8 cellular contexts compared by ENCODE assay signal in the genomic region with DNA sequence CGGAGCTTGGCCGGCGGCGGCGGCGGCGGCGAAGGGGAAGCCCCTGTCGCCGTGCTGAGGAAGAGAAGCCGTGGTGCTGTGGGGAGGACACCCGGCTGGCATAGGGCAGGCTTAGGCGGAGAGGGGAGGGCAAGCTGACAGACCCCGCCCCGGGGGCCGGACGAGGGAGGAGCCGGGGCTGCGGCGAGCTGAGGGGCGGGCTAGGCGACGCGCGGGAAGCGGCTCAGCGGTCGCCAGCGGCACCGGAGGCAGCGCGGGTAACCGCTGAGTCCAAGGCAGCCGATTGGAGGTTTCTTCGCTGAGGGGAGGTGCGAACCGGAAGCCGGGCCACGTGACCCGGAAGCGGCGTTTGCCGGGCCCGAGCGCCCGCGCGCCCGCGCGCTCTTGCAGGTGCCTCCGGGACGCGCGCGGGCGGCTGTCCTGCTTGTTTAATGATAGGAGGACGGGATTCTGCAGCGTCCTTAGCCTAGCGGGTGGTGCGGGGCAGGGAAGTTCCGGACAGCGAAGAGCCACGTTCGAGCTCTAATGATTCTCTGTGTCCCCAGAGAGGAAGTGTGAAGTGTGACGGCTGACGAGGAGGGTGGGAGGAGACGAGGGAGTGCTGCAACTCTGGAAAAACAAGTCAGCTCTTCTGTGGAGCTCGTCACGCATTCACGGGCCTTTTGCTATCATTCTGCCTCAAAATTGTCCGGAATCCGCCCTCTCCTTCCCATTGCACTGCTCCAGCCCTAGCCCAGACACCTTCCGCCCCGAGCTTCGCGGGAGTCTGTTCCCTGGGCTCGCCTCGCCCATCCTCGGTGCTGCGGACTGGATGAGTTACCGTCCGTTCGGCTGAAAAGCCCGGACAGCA. TPM values are rescaled to one million over a fixed set of nuclear protein-coding genes. Genes with fewer than 3 reads are reported as not detected.
DNase-seq lines count a peak whose midpoint lies in the region; ATAC-seq and TF ChIP-seq lines count a peak whose summit lies in the region.

A gene (minus strand): TSS at position 102 of the 850 bp plus-strand sequence. CDS start 2,289 bp downstream, outside the sequence.

- peak within 1 kb of the TSS; percentile 90 for H3K4me3 Mint-ChIP-seq in activated CD4-positive, alpha-beta T cell treated with anti-CD3 and anti-CD28 coated beads for 36 hours
- H3K4me3 Mint-ChIP-seq in chondrocyte (ENCODE audit: unreplicated experiment), result peak within 1 kb of the TSS; percentile 93

- H3K36me3 ChIP-seq in BE2C, result no peaks in the 10 kb centered on the region

- H3K36me3 Mint-ChIP-seq in activated CD4-positive, alpha-beta T cell treated with anti-CD3 and anti-CD28 coated beads for 36 hours (ENCODE audit: low read depth), result peaks cover 4% of the 10 kb centered on the region
- peaks cover 2% of the 10 kb centered on the region for H3K36me3 Mint-ChIP-seq in chondrocyte (ENCODE audit: low read depth)

- POLR2A ChIA-PET in activated CD4-positive, alpha-beta T cell treated with anti-CD3 and anti-CD28 coated beads for 36 hours (lab: Charles Lee), result interaction anchor here (0.5 to 1.5 kb wide), 5 partner anchors 39 to 135 kb away, joined by 3 to 5 read pairs (median 4); a partner anchor contains a TSS

- H3K9me3 ChIP-seq in BE2C, result no peaks in the 10 kb centered on the region

- intact Hi-C loops in activated CD4-positive, alpha-beta T cell treated with anti-CD3 and anti-CD28 coated beads for 36 hours (cut with DNase I, micrococcal nuclease), result loop anchor here (1.0 to 10.0 kb wide), 13 partner anchors 35 to 1020 kb away; a partner anchor contains a TSS

- TF ChIP-seq CTCF in BE2C (IDR thresholded peaks at IDR 0.05; ENCODE audit: low read depth, low read length) (no peak), chondrocyte (IDR thresholded peaks at IDR 0.05) (no peak)

- peak within 1 kb of the TSS; percentile 80 for H3K4me3 ChIP-seq in BE2C (ENCODE audit: low read depth, low read length)

- no peaks in the 10 kb centered on the region for H3K4me1 ChIP-seq in BE2C

- DNase-seq in BE2C, result peak; percentile 93
- DNase-seq in GM19240 (ENCODE audit: insufficient read length, low spot score), result peak; percentile 74
- peak; percentile 88 to 95 for DNase-seq in NCI-H524 (lab: John Stamatoyannopoulos, UW)
- peak; percentile 94 for DNase-seq in activated CD4-positive, alpha-beta T cell treated with anti-CD3 and anti-CD28 coated beads for 36 hours
- DNase-seq in chondrocyte (ENCODE audit: low spot score), result peak; percentile 98
- peak; percentile 70 for DNase-seq in kidney glomerular epithelial cell (lab: John Stamatoyannopoulos, UW)
- peak; percentile 83 to 96 for DNase-seq in stimulated activated CD4-positive, alpha-beta T cell treated with anti-CD3 and anti-CD28 coated beads, Interleukin-15, amount 100 ng/mL, for 48 hours (ENCODE audit: low read depth in 2 of 2)

- no peaks in the 10 kb centered on the region for H3K9me3 Mint-ChIP-seq in activated CD4-positive, alpha-beta T cell treated with anti-CD3 and anti-CD28 coated beads for 36 hours (ENCODE audit: low read depth)
- no peaks in the 10 kb centered on the region for H3K9me3 Mint-ChIP-seq in chondrocyte (ENCODE audit: low read depth)

- CTCF ChIA-PET in activated CD4-positive, alpha-beta T cell treated with anti-CD3 and anti-CD28 coated beads for 36 hours (lab: Charles Lee), result interaction anchor here (0.7 kb wide), 1 partner anchor 26 kb away, joined by 4 read pairs; no protein-coding TSS in a partner anchor

- H3K27ac Mint-ChIP-seq in activated CD4-positive, alpha-beta T cell treated with anti-CD3 and anti-CD28 coated beads for 36 hours, result peak within 1 kb of the TSS; percentile 96
- peak within 1 kb of the TSS; percentile 97 for H3K27ac Mint-ChIP-seq in chondrocyte (ENCODE audit: unreplicated experiment)

- H3K27me3 ChIP-seq in BE2C, result no peaks in the 10 kb centered on the region

- H3K4me1 Mint-ChIP-seq in activated CD4-positive, alpha-beta T cell treated with anti-CD3 and anti-CD28 coated beads for 36 hours, result peaks cover 20% of the 10 kb centered on the region
- H3K4me1 Mint-ChIP-seq in chondrocyte (ENCODE audit: low read depth), result peaks cover 23% of the 10 kb centered on the region

- no peaks in the 10 kb centered on the region for H3K27me3 Mint-ChIP-seq in activated CD4-positive, alpha-beta T cell treated with anti-CD3 and anti-CD28 coated beads for 36 hours
- peaks cover 2% of the 10 kb centered on the region for H3K27me3 Mint-ChIP-seq in chondrocyte (ENCODE audit: low read depth)

- peak; percentile 94 for ATAC-seq in HG03457 (IDR thresholded peaks at IDR 0.05; ENCODE audit: unreplicated experiment)
- ATAC-seq in activated CD4-positive, alpha-beta T cell treated with anti-CD3 and anti-CD28 coated beads for 36 hours, result peak; percentile 98

RNA-seq across cellular contexts. Expression of the gene that starts here (rescaled TPM):
- polyA plus RNA-seq in BE2C (2012; ENCODE audit: insufficient read depth, insufficient read length, low read depth), result 25.1 TPM
- total RNA-seq in activated CD4-positive, alpha-beta T cell treated with anti-CD3 and anti-CD28 coated beads for 36 hours, result 10 to 100 TPM; 22.3 to 24.5 TPM
- total RNA-seq in chondrocyte, result 59.1 to 72.5 TPM (median 68.4 TPM) in 3 replicates

Comparison
In these comparisons a context has a peak if more than half of its experiments do, and no peak if none do; other contexts are left out.
1. Peak in every context shown above with its lines: DNase-seq, ATAC-seq and H3K4me3 ChIP-seq.